In genomic region chr20:44153636-44154043, GRCh38 we compare ENCODE assay signal across 14 cellular contexts. TPM values are rescaled to one million over a fixed set of nuclear protein-coding genes. Genes with fewer than 3 reads are reported as not detected.
DNase-seq lines count a peak whose midpoint lies in the region; ATAC-seq and TF ChIP-seq lines count a peak whose summit lies in the region.
"Had no signal": no experiment of that assay in that cellular context is flagged by ENCODE, and none has a peak within 500 bp of the region (broad histone marks: within the 10 kb centered on the region; RNA-seq: fewer than 3 reads in every experiment).

No MANE protein-coding gene starts in this region.

- H3K4me3 ChIP-seq in ascending aorta (peak overlapping the region in 1 of 2 donors; percentile 34), aorta (ENCODE audit: low read length in 2 of 2) (no peak overlapping the region)
- H3K4me3 ChIP-seq: HAP-1, tibial nerve had no signal

- peaks cover 23 to 56% of the 10 kb centered on the region in 2 donors for H3K4me1 ChIP-seq in ascending aorta
- peaks cover 3% of the 10 kb centered on the region in 2 donors for H3K4me1 ChIP-seq in aorta (ENCODE audit: control insufficient read depth in 1 of 2, insufficient read depth in 2 of 2, low read length in 2 of 2)
- H3K4me1 ChIP-seq: HAP-1, tibial nerve had no signal

- no peaks in the 10 kb centered on the region for H3K9me3 Mint-ChIP-seq in stimulated activated naive CD8-positive, alpha-beta T cell treated with anti-CD3 and anti-CD28 coated beads, Interleukin-15, Interleukin-2, amounts not matched to agents 100 ng/mL and 50 ng/mL, for 24 hours
- H3K9me3 Mint-ChIP-seq in mesothelial cell of epicardium, result peaks cover 5% of the 10 kb centered on the region
- H3K9me3 Mint-ChIP-seq in natural killer cell treated with Interleukin-12 subunit alpha and Interleukin-12 subunit beta and Interleukin-15 and Interleukin-18, amount 100 ng/mL, for 72 hours, result no peaks in the 10 kb centered on the region

- H3K4me3 Mint-ChIP-seq in stimulated activated naive CD8-positive, alpha-beta T cell treated with anti-CD3 and anti-CD28 coated beads, Interleukin-15, Interleukin-2, amounts not matched to agents 100 ng/mL and 50 ng/mL, for 24 hours, result no peak overlapping the region
- no peak overlapping the region for H3K4me3 Mint-ChIP-seq in mesothelial cell of epicardium
- no peak overlapping the region for H3K4me3 Mint-ChIP-seq in natural killer cell treated with Interleukin-12 subunit alpha and Interleukin-12 subunit beta and Interleukin-15 and Interleukin-18, amount 100 ng/mL, for 72 hours

- peak overlapping the region; percentile 53 for H3K27ac Mint-ChIP-seq in stimulated activated naive CD8-positive, alpha-beta T cell treated with anti-CD3 and anti-CD28 coated beads, Interleukin-15, Interleukin-2, amounts not matched to agents 100 ng/mL and 50 ng/mL, for 24 hours
- H3K27ac Mint-ChIP-seq in mesothelial cell of epicardium, result peak overlapping the region; percentile 89
- H3K27ac Mint-ChIP-seq in natural killer cell treated with Interleukin-12 subunit alpha and Interleukin-12 subunit beta and Interleukin-15 and Interleukin-18, amount 100 ng/mL, for 72 hours, result no peak overlapping the region

- H3K36me3 ChIP-seq in ascending aorta (peaks cover 4 to 19% of the 10 kb centered on the region in 2 donors), aorta (ENCODE audit: control insufficient read depth in 1 of 2, insufficient read depth in 2 of 2, low read length in 1 of 2) (no peaks in the 10 kb centered on the region)
- H3K36me3 ChIP-seq: HAP-1, tibial nerve had no signal

- intact Hi-C loops in ascending aorta (cut with DNase I) (loop anchor here (1.0 kb wide), 1 partner anchor 34 kb away; the partner anchor contains the start of gene JPH2), aorta (cut with DNase I) (loop anchor here in 1 of 2 donors (5.0 to 10.0 kb wide), 2 partner anchors 34 to 441 kb away; partner anchors contain the start of gene JPH2)

- TF ChIP-seq CTCF in ascending aorta (IDR thresholded peaks at IDR 0.05), result peak in 1 of 3 experiments; percentile 10
- TF ChIP-seq CTCF in mesothelial cell of epicardium (IDR thresholded peaks at IDR 0.05; ENCODE audit: unreplicated experiment), result no peak

- no peaks in the 10 kb centered on the region for H3K36me3 Mint-ChIP-seq in stimulated activated naive CD8-positive, alpha-beta T cell treated with anti-CD3 and anti-CD28 coated beads, Interleukin-15, Interleukin-2, amounts not matched to agents 100 ng/mL and 50 ng/mL, for 24 hours (ENCODE audit: low read depth)
- H3K36me3 Mint-ChIP-seq in mesothelial cell of epicardium, result no peaks in the 10 kb centered on the region
- H3K36me3 Mint-ChIP-seq in natural killer cell treated with Interleukin-12 subunit alpha and Interleukin-12 subunit beta and Interleukin-15 and Interleukin-18, amount 100 ng/mL, for 72 hours, result no peaks in the 10 kb centered on the region

- peaks cover 4% of the 10 kb centered on the region for H3K27me3 Mint-ChIP-seq in stimulated activated naive CD8-positive, alpha-beta T cell treated with anti-CD3 and anti-CD28 coated beads, Interleukin-15, Interleukin-2, amounts not matched to agents 100 ng/mL and 50 ng/mL, for 24 hours
- no peaks in the 10 kb centered on the region for H3K27me3 Mint-ChIP-seq in mesothelial cell of epicardium (ENCODE audit: low read depth)
- H3K27me3 Mint-ChIP-seq in natural killer cell treated with Interleukin-12 subunit alpha and Interleukin-12 subunit beta and Interleukin-15 and Interleukin-18, amount 100 ng/mL, for 72 hours, result peaks cover 18 to 31% of the 10 kb centered on the region in 2 donors

- H3K27me3 ChIP-seq in ascending aorta, result no peaks in the 10 kb centered on the region
- no peaks in the 10 kb centered on the region for H3K27me3 ChIP-seq in aorta (ENCODE audit: control insufficient read depth in 1 of 2, insufficient read depth in 2 of 2, low read length in 1 of 2)
- H3K27me3 ChIP-seq: tibial nerve had no signal

- peaks cover 10% of the 10 kb centered on the region for H3K4me1 Mint-ChIP-seq in stimulated activated naive CD8-positive, alpha-beta T cell treated with anti-CD3 and anti-CD28 coated beads, Interleukin-15, Interleukin-2, amounts not matched to agents 100 ng/mL and 50 ng/mL, for 24 hours (ENCODE audit: low read depth)
- H3K4me1 Mint-ChIP-seq in mesothelial cell of epicardium, result peaks cover 18% of the 10 kb centered on the region
- no peaks in the 10 kb centered on the region for H3K4me1 Mint-ChIP-seq in natural killer cell treated with Interleukin-12 subunit alpha and Interleukin-12 subunit beta and Interleukin-15 and Interleukin-18, amount 100 ng/mL, for 72 hours (ENCODE audit: low read depth in 2 of 2)

- 1 to 8% methylated on average over 6 of the region's 6 CpGs for WGBS in aorta, 2 donors

- no peaks in the 10 kb centered on the region for H3K9me3 ChIP-seq in ascending aorta
- H3K9me3 ChIP-seq in aorta (ENCODE audit: control insufficient read depth, low read length), result no peaks in the 10 kb centered on the region
- H3K9me3 ChIP-seq: HAP-1 had no signal

- no peak for ATAC-seq in stimulated activated naive CD8-positive, alpha-beta T cell treated with anti-CD3 and anti-CD28 coated beads, Interleukin-15, Interleukin-2, amounts not matched to agents 100 U/mL and 50 U/mL, for 24 hours
- ATAC-seq in aorta (ENCODE audit: low FRiP score) (peak; percentile 71), GM21717 (IDR thresholded peaks at IDR 0.05; ENCODE audit: unreplicated experiment) (no peak)
- ATAC-seq in natural killer cell treated with Interleukin-12 subunit alpha and Interleukin-12 subunit beta and Interleukin-15 and Interleukin-18, amount 100 ng/mL, for 72 hours, result no peak
- ATAC-seq: esophagus mucosa had no signal

- H3K27ac ChIP-seq in ascending aorta, result peak overlapping the region; percentile 94 to 95
- H3K27ac ChIP-seq in aorta (ENCODE audit: low read depth in 1 of 2, low read length in 2 of 2), result peak overlapping the region; percentile 95 to 96
- H3K27ac ChIP-seq: tibial nerve had no signal

- DNase-seq in stimulated activated naive CD8-positive, alpha-beta T cell treated with anti-CD3 and anti-CD28 coated beads, Interleukin-15, Interleukin-2, amounts not matched to agents 100 U/mL and 50 U/mL, for 24 hours, result no peak
- DNase-seq in ascending aorta (ENCODE audit: low spot score in 2 of 2) (peak in 1 of 2 donors; percentile 83), mesothelial cell of epicardium (ENCODE audit: low spot score in 2 of 2, unreplicated experiment in 2 of 2) (no peak), aorta (peak in 1 of 2 donors; percentile 65), DMS53 (lab: John Stamatoyannopoulos, UW) (no peak)
- DNase-seq in natural killer cell treated with Interleukin-12 subunit alpha and Interleukin-12 subunit beta and Interleukin-15 and Interleukin-18, amount 100 ng/mL, for 72 hours (ENCODE audit: low spot score), result no peak
- DNase-seq: activated gamma-delta T cell, NCI-H446 treated with DMSO at 0.1 percent for 48 hours had no signal

RNA-seq across cellular contexts. Expression of gene JPH2, which starts 33.3 kb away (rescaled TPM):
- 86.7 TPM for total RNA-seq in ascending aorta
- total RNA-seq in mesothelial cell of epicardium, result 3.4 to 4.2 TPM (median 3.5 TPM) in 3 replicates
- total RNA-seq in aorta, result 100 to 1,000 TPM in 1 of 2 donors, 10 to 100 TPM in 1; 63.3 to 140 TPM
- 10 to 100 TPM; 12.8 to 19.4 TPM for polyA plus RNA-seq in aorta
- 1 to 10 TPM; 1.0 to 2.0 TPM for total RNA-seq in natural killer cell treated with Interleukin-12 subunit alpha and Interleukin-12 subunit beta and Interleukin-15 and Interleukin-18, amount 100 ng/mL, for 72 hours
- total RNA-seq: T-helper 1 cell treated with Interleukin-12 subunit alpha and Interleukin-12 subunit beta and Interleukin-4 antibody, amounts not matched to agents 30 ng/mL and 1 ng/mL, for 36 hours had no signal

RNA-seq across cellular contexts. Expression of gene OSER1, which starts 56.9 kb away (rescaled TPM):
- total RNA-seq in ascending aorta (9.2 TPM), mesothelial cell of epicardium (31.3 to 31.7 TPM (median 31.5 TPM) in 3 replicates), aorta (10 to 100 TPM; 26.7 to 34.2 TPM)
- polyA plus RNA-seq in aorta, result 10 to 100 TPM; 29.2 to 54.1 TPM
- total RNA-seq in natural killer cell treated with Interleukin-12 subunit alpha and Interleukin-12 subunit beta and Interleukin-15 and Interleukin-18, amount 100 ng/mL, for 72 hours, result 10 to 100 TPM; 21.9 to 27.0 TPM

Comparison
In these comparisons a context has a peak if more than half of its experiments do, and no peak if none do; other contexts are left out.
1. H3K27ac Mint-ChIP-seq: peak in stimulated activated naive CD8-positive, alpha-beta T cell treated with anti-CD3 and anti-CD28 coated beads, Interleukin-15, Interleukin-2, amounts not matched to agents 100 ng/mL and 50 ng/mL, for 24 hours (single experiment) and mesothelial cell of epicardium (single experiment); none in natural killer cell treated with Interleukin-12 subunit alpha and Interleukin-12 subunit beta and Interleukin-15 and Interleukin-18, amount 100 ng/mL, for 72 hours (0 of 2).
2. RNA of gene JPH2, which starts 33.3 kb away (total RNA-seq): 63.3 to 140 TPM in aorta and 86.7 TPM in ascending aorta (single experiment); 3.4 to 4.2 TPM in mesothelial cell of epicardium and 1.0 to 2.0 TPM in natural killer cell treated with Interleukin-12 subunit alpha and Interleukin-12 subunit beta and Interleukin-15 and Interleukin-18, amount 100 ng/mL, for 72 hours; every median in the first group is over 10 times any median in the second.